ENCODE assay signal across 11 cellular contexts in the genomic region with DNA sequence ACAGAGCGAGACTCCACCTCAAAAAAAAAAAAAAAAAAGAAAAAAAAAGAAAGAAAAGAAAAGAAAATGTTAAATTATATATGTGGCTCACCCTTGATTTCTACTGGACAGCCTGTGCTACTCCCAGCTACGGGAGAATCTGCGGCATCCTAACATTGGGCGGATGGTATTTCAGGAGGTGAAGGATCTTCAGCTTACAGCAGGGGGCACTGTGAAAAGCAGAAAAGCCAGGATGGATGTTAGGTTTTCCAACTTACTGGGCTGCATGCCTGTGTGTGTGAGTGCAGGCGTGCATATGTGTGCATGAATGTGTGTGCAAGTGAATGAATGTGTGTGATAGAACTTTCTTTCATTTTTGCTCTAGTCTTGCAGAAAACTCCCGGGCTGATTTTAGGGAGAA.
DNase-seq lines count a peak whose midpoint lies in the region; ATAC-seq and TF ChIP-seq lines count a peak whose summit lies in the region.
"Had no signal": no experiment of that assay in that cellular context is flagged by ENCODE, and none has a peak within 500 bp of the region (broad histone marks: within the 10 kb centered on the region; RNA-seq: fewer than 3 reads in every experiment).

No MANE protein-coding gene starts in this region.

- H2AFZ ChIP-seq in GM23248, result no peak overlapping the region

- H3F3A ChIP-seq in GM23248 (ENCODE audit: insufficient read depth), result no peaks in the 10 kb centered on the region

- H3K36me3 ChIP-seq in GM23248 (ENCODE audit: low read depth), result no peaks in the 10 kb centered on the region

- H3K4me3 ChIP-seq in AG04449 (ENCODE audit: low read depth, low read length) (no peak overlapping the region), GM23248 (no peak overlapping the region)

- H3K9me3 ChIP-seq in GM23248 (ENCODE audit: low read depth), result no peaks in the 10 kb centered on the region

- in situ Hi-C loops in GM23248 (cut with MboI), result no loop called here

- no peak for ATAC-seq in HG03457 (IDR thresholded peaks at IDR 0.05; ENCODE audit: unreplicated experiment)
- ATAC-seq: CD8-positive, alpha-beta T cell had no signal

- H3K4me2 ChIP-seq in GM23248 (ENCODE audit: unreplicated experiment), result no peak overlapping the region

- no peaks in the 10 kb centered on the region for H4K20me1 ChIP-seq in GM23248 (ENCODE audit: insufficient read depth)

- DNase-seq in AG04449 (ENCODE audit: low read depth, low spot score), result no peak
- DNase-seq in GM23248, result peak; percentile 2
- DNase-seq in RPMI8226, result peak; percentile 29
- peak; percentile 25 for DNase-seq in inferior parietal cortex (ENCODE audit: extremely low spot score)
- DNase-seq in GM19240 (ENCODE audit: insufficient read length, low spot score), result no peak
- no peak for DNase-seq in midbrain (lab: John Stamatoyannopoulos, UW)
- no peak for DNase-seq in T-helper 2 cell
- DNase-seq: activated CD4-positive, alpha-beta T cell treated with anti-CD3 and anti-CD28 coated beads, Interleukin-2, amount 50 U/mL, for 48 hours; CD8-positive, alpha-beta T cell; NCI-H2029 treated with DMSO at 0.1 percent for 48 hours had no signal

- CTCF ChIA-PET in AG04449 (lab: Yijun Ruan, JAX), result interaction anchor here (0.6 to 1.3 kb wide), 2 partner anchors 15 to 274 kb away, joined by 3 to 4 read pairs; no protein-coding TSS in a partner anchor

- POLR2A ChIA-PET in AG04449 (lab: Yijun Ruan, JAX), result no interaction called here

- no peaks in the 10 kb centered on the region for H3K79me2 ChIP-seq in GM23248 (ENCODE audit: insufficient read depth)

- no peaks in the 10 kb centered on the region for H3K4me1 ChIP-seq in GM23248 (ENCODE audit: insufficient read depth)

- H3K9me2 ChIP-seq in GM23248 (ENCODE audit: insufficient read depth), result no peaks in the 10 kb centered on the region

- no peaks in the 10 kb centered on the region for H3K27me3 ChIP-seq in GM23248 (replicated peaks; ENCODE audit: insufficient read depth)

- peak; percentile 33 for TF ChIP-seq CTCF in AG04449 (IDR thresholded peaks at IDR 0.05; ENCODE audit: insufficient read depth, low read length, missing control alignments)

- H3K9ac ChIP-seq in GM23248, result no peak overlapping the region

- WGBS in GM23248 (ENCODE audit: low coverage in 1 of 2, low lambda C conversion rate in 2 of 2, missing lambda C conversion rate in 2 of 2), 2 experiments, result 65 to 71% methylated on average over 5 to 6 of the region's 6 CpGs

- H3K27ac ChIP-seq in GM23248, result no peak overlapping the region

Comparison
In these comparisons a context has a peak if more than half of its experiments do, and no peak if none do; other contexts are left out.
1. DNase-seq: peak in GM23248 (single experiment), RPMI8226 (single experiment) and inferior parietal cortex (single experiment); none in AG04449 (single experiment), GM19240 (single experiment), midbrain (single experiment) and T-helper 2 cell (0 of 5).